In genomic region chr4:108941914-108942379, GRCh38 we compare ENCODE assay signal across 1 cellular context.
A peak's percentile ranks its signal among the peaks of the same experiment; 100 is the strongest.
TF ChIP-seq lines count a peak whose summit lies in the region.

No MANE protein-coding gene starts in this region.

TF ChIP-seq in K562, 482 proteins besides CTCF, POLR2A, EP300 and RAD21:
- TF ChIP-seq PKNOX1 (IDR thresholded peaks at IDR 0.05) (0 out of 2 replicates have a peak, but pooled peaks have one; percentile 20), ZNF778 (CRISPR knock-in tag; IDR thresholded peaks at IDR 0.05) (no peak)
